Comparison of ENCODE assay signal across 8 cellular contexts in the genomic region with DNA sequence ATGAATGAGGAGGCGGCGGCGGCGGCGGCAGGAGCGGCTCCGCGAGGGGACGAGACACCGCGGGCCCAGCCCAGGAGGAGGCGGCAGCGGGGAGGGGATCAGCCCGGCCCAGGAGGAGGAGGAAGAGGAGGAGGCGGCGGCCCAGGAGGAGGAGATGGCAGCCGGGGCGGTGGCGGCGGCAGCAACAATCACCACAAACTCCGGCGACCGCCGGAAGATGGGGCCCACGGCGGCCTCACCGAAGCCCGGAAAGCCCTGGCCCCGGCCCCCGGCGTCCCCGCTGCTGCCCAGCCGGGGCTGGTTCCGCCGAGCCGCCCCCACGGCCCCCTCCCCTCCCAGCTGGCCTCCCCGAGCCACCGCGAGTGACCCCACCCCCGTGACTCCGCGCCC. TPM values are rescaled to one million over a fixed set of nuclear protein-coding genes. Genes with fewer than 3 reads are reported as not detected.
DNase-seq lines count a peak whose midpoint lies in the region; ATAC-seq and TF ChIP-seq lines count a peak whose summit lies in the region.
"Not testable (repeated sequence)": the region's sequence is repeated elsewhere in the genome, so short reads cannot be mapped to it uniquely, and the experiment has no call there.

No MANE protein-coding gene starts in this region.

- not testable (repeated sequence) for H3K36me3 ChIP-seq in MG63, thoracic aorta

- H3K9me3 ChIP-seq in MG63, thoracic aorta: not testable (repeated sequence)

- H3K4me3 ChIP-seq in GM12875 (ENCODE audit: low read depth, low read length) (peak overlapping the region; percentile 97), MG63 (peak overlapping the region; percentile 93), thoracic aorta (peak overlapping the region; percentile 81)

- intact Hi-C loops in cardiac septum (cut with DNase I) = loop anchor here (1.0 kb wide), 1 partner anchor 53 kb away; a partner anchor contains a TSS
- intact Hi-C loops in posterior cingulate gyrus (cut with DNase I) = not testable (repeated sequence)

- H3K27me3 ChIP-seq in MG63; thoracic aorta (replicated peaks; ENCODE audit: insufficient read depth): not testable (repeated sequence)

- H3K27ac ChIP-seq in thoracic aorta = peak overlapping the region; percentile 78 to 82

- peaks cover 7 to 28% of the 10 kb centered on the region in 2 donors for H3K4me1 ChIP-seq in thoracic aorta (ENCODE audit: control insufficient read depth in 1 of 2, low read depth in 2 of 2)

- not testable (repeated sequence) for TF ChIP-seq CTCF in GM12875 (IDR thresholded peaks at IDR 0.05; ENCODE audit: borderline replicate concordance, insufficient read depth, low read depth, low read length); thoracic aorta (IDR thresholded peaks at IDR 0.05)

- peak; percentile 65 for ATAC-seq in HG02571 (IDR thresholded peaks at IDR 0.05; ENCODE audit: unreplicated experiment)
- peak; percentile 54 for ATAC-seq in thoracic aorta (ENCODE audit: insufficient number of reproducible peaks, low FRiP score, low read depth)

- DNase-seq in MG63 (peak; percentile 74), T-helper 9 cell (peak; percentile 51), cardiac septum (ENCODE audit: low spot score) (peak; percentile 80), posterior cingulate gyrus (peak in 7 of 10 donors; percentile 19 to 91 (median 52))
- DNase-seq in activated naive CD8-positive, alpha-beta T cell treated with anti-CD3 and anti-CD28 coated beads, Interleukin-2, amount 50 U/mL, for 16 hours (ENCODE audit: low read depth, low spot score) = peak; percentile 5
- not testable (repeated sequence) for DNase-seq in thoracic aorta (ENCODE audit: low spot score)

RNA-seq across cellular contexts. Expression of a gene that starts 0.5 kb away (rescaled TPM):
- 82.3 and 85.8 TPM in 2 replicates for total RNA-seq in MG63 (2014; rRNA removed; shearing (Covaris generic); ENCODE audit: low replicate concordance)
- total RNA-seq in cardiac septum (70.7 TPM), thoracic aorta (10 to 100 TPM; 25.3 to 27.2 TPM)

RNA-seq across cellular contexts. Expression of a gene that starts 29.3 kb away (rescaled TPM):
- total RNA-seq in MG63 (2014; rRNA removed; shearing (Covaris generic); ENCODE audit: low replicate concordance) = 145 and 202 TPM in 2 replicates
- total RNA-seq in cardiac septum (37.2 TPM), thoracic aorta (10 to 100 TPM; 22.3 to 30.7 TPM)

RNA-seq across cellular contexts. Expression of a gene that starts 53.1 kb away (rescaled TPM):
- 19.0 and 23.5 TPM in 2 replicates for total RNA-seq in MG63 (2014; rRNA removed; shearing (Covaris generic); ENCODE audit: low replicate concordance)
- total RNA-seq in cardiac septum (8.1 TPM), thoracic aorta (10 to 100 TPM in 1 of 2 donors, 1 to 10 TPM in 1; 8.5 to 13.6 TPM)
